ENCODE assay signal across 5 cellular contexts in the genomic region with DNA sequence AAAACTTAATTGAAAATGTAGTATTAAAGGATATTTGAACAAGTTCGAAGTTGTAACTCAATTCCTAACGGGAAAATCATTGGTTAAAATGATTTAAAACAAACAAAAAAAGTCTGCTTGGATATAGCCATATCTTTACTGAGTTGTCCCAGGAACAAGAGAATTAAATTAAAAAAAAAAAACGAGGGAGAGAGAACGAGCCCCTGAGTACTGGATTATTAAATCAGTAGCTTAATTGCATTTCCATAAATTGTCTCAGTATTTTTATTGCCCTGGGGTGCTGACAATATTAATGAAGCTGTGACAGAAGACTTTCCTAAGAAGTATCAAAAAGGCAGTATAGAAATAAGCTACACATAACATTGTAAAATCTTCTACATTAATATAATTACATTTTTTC.
"Had no signal": no experiment of that assay in that cellular context is flagged by ENCODE, and none has a peak within 500 bp of the region (broad histone marks: within the 10 kb centered on the region; RNA-seq: fewer than 3 reads in every experiment).

No MANE protein-coding gene starts in this region.

- H3K27ac Mint-ChIP-seq: IgD-negative memory B cell had no signal

- H3K4me3 Mint-ChIP-seq: IgD-negative memory B cell had no signal

- H3K4me1 Mint-ChIP-seq: IgD-negative memory B cell had no signal

- DNase-seq: IMR-90 had no signal

- H3K27me3 Mint-ChIP-seq: IgD-negative memory B cell had no signal

- ATAC-seq: HepG2, K562 had no signal

- H3K27ac ChIP-seq: HL-60 had no signal

- H3K4me3 ChIP-seq: K562 had no signal

- H3K36me3 Mint-ChIP-seq: IgD-negative memory B cell had no signal
